Comparison of ENCODE assay signal across 9 cellular contexts in the genomic region with DNA sequence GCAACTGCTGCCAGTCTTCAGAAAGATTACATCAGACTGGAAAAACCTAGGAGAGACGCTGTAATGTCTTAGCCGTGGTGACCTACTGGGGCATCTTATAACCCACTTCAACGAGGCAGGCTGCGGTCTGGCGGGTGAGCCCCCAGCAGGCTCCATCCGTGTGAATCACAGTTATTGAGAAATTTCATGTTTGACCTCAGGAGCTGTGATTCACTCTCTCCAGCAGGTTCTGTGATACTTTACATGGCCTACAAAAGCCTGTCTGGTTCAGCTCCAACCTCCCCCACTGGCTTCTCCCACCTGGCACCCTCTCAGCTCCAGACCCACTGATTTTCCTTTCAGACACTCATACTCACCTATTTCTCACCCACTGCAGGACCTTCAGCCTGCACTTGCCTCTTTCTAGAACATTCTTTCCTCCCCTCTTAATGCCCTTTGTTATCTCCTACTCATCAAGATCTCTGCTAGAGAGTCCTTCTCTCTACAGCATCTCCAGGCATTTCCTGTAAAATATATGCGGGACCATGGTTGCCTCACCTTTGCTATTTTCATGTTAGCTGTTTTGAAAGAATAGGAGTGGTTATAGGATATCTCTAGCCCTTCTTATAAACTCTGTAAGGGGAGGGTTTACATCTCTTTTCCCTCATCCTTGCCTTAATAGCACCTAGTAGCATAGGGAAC.
DNase-seq lines count a peak whose midpoint lies in the region; ATAC-seq and TF ChIP-seq lines count a peak whose summit lies in the region.
"Had no signal": no experiment of that assay in that cellular context is flagged by ENCODE, and none has a peak within 500 bp of the region (broad histone marks: within the 10 kb centered on the region; RNA-seq: fewer than 3 reads in every experiment).

No MANE protein-coding gene starts in this region.

- peaks cover 3% of the 10 kb centered on the region; the same call in 1 of the 2 replicates for H3K9me2 ChIP-seq in GM23338 (ENCODE audit: insufficient read depth)

- H3K9me3 Mint-ChIP-seq in GM23338: peaks cover 9% of the 10 kb centered on the region; the same call in 2 of the 3 replicates
- peaks cover 2 to 11% of the 10 kb centered on the region in 2 donors for H3K9me3 Mint-ChIP-seq in effector memory CD8-positive, alpha-beta T cell

- H3K27me3 Mint-ChIP-seq in GM23338 (ENCODE audit: insufficient read depth, low read depth, poor library complexity): peaks cover 3% of the 10 kb centered on the region
- no peaks in the 10 kb centered on the region for H3K27me3 Mint-ChIP-seq in effector memory CD8-positive, alpha-beta T cell

- no peak overlapping the region for H3K27ac ChIP-seq in GM23338 (ENCODE audit: low read depth)

- H3K4me1 ChIP-seq in GM23338 (ENCODE audit: insufficient read depth): no peaks in the 10 kb centered on the region

- H3K4me1 Mint-ChIP-seq in GM23338: peaks cover 3% of the 10 kb centered on the region; the same call in 1 of the 3 replicates
- H3K4me1 Mint-ChIP-seq in effector memory CD8-positive, alpha-beta T cell (ENCODE audit: low read depth in 2 of 2): peaks cover 31 to 37% of the 10 kb centered on the region in 2 donors
- H3K4me1 Mint-ChIP-seq: memory B cell had no signal

- no peak for ATAC-seq in GM23338
- peak; percentile 82 for ATAC-seq in effector memory CD8-positive, alpha-beta T cell (replicated peaks)
- no peak for ATAC-seq in GM19467 (IDR thresholded peaks at IDR 0.05; ENCODE audit: unreplicated experiment)
- ATAC-seq in GM19328 (IDR thresholded peaks at IDR 0.05; ENCODE audit: unreplicated experiment): no peak
- ATAC-seq in HG03045 (IDR thresholded peaks at IDR 0.05; ENCODE audit: unreplicated experiment): no peak

- H3K79me2 ChIP-seq in GM23338 (replicated peaks; ENCODE audit: insufficient read depth): no peaks in the 10 kb centered on the region

- peak overlapping the region; percentile 28; the same call in 1 of the 2 replicates for H2AFZ ChIP-seq in GM23338

- H3K27me3 ChIP-seq in GM23338 (ENCODE audit: insufficient read depth): no peaks in the 10 kb centered on the region

- TF ChIP-seq CTCF in GM23338 (conservative IDR thresholded peaks at IDR 0.05; ENCODE audit: low read depth in 2 of 2): no peak

- H3K36me3 ChIP-seq in GM23338 (ENCODE audit: insufficient read depth): no peaks in the 10 kb centered on the region

- H3K27ac Mint-ChIP-seq in GM23338: no peak overlapping the region; the same call in 1 of the 2 replicates
- H3K27ac Mint-ChIP-seq in effector memory CD8-positive, alpha-beta T cell: peak overlapping the region; percentile 93
- H3K27ac Mint-ChIP-seq: memory B cell had no signal

- DNase-seq in GM23338 (ENCODE audit: low spot score): no peak
- peak; percentile 1 for DNase-seq in RKO (ENCODE audit: low spot score)
- peak in 2 of 3 experiments; percentile 55 for DNase-seq in effector memory CD8-positive, alpha-beta T cell
- peak; percentile 26 to 41 for DNase-seq in stimulated activated CD4-positive, alpha-beta T cell treated with anti-CD3 and anti-CD28 coated beads, Interleukin-2, amount 100 ng/mL, for 24 hours
- DNase-seq: effector CD8-positive, alpha-beta T cell had no signal

- no peak overlapping the region for H3K4me2 ChIP-seq in GM23338

- H4K20me1 ChIP-seq in GM23338 (replicated peaks; ENCODE audit: insufficient read depth): no peaks in the 10 kb centered on the region

- no peaks in the 10 kb centered on the region for H3F3A ChIP-seq in GM23338 (replicated peaks; ENCODE audit: low read depth)

- H3K36me3 Mint-ChIP-seq in GM23338 (ENCODE audit: low read depth): no peaks in the 10 kb centered on the region; the same call in 2 of the 3 replicates
- peaks cover 2% of the 10 kb centered on the region for H3K36me3 Mint-ChIP-seq in effector memory CD8-positive, alpha-beta T cell (ENCODE audit: insufficient read depth)
- H3K36me3 Mint-ChIP-seq: memory B cell had no signal

- no peak overlapping the region for H3K4me3 ChIP-seq in GM23338

- no peak overlapping the region for H3K4me3 Mint-ChIP-seq in GM23338
- peak overlapping the region; percentile 3 for H3K4me3 Mint-ChIP-seq in effector memory CD8-positive, alpha-beta T cell
- H3K4me3 Mint-ChIP-seq: memory B cell had no signal

TF ChIP-seq in GM23338, 12 proteins besides CTCF, POLR2A, EP300 and RAD21:
- TF ChIP-seq, protein P1, sequence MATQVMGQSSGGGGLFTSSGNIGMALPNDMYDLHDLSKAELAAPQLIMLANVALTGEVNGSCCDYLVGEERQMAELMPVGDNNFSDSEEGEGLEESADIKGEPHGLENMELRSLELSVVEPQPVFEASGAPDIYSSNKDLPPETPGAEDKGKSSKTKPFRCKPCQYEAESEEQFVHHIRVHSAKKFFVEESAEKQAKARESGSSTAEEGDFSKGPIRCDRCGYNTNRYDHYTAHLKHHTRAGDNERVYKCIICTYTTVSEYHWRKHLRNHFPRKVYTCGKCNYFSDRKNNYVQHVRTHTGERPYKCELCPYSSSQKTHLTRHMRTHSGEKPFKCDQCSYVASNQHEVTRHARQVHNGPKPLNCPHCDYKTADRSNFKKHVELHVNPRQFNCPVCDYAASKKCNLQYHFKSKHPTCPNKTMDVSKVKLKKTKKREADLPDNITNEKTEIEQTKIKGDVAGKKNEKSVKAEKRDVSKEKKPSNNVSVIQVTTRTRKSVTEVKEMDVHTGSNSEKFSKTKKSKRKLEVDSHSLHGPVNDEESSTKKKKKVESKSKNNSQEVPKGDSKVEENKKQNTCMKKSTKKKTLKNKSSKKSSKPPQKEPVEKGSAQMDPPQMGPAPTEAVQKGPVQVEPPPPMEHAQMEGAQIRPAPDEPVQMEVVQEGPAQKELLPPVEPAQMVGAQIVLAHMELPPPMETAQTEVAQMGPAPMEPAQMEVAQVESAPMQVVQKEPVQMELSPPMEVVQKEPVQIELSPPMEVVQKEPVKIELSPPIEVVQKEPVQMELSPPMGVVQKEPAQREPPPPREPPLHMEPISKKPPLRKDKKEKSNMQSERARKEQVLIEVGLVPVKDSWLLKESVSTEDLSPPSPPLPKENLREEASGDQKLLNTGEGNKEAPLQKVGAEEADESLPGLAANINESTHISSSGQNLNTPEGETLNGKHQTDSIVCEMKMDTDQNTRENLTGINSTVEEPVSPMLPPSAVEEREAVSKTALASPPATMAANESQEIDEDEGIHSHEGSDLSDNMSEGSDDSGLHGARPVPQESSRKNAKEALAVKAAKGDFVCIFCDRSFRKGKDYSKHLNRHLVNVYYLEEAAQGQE (IDR thresholded peaks at IDR 0.05; ENCODE audit: unreplicated experiment): no peak
- TF ChIP-seq STAT1 (IDR thresholded peaks at IDR 0.05; ENCODE audit: unreplicated experiment) (no peak), EZH2 (IDR thresholded peaks at IDR 0.05; ENCODE audit: low read depth, unreplicated experiment) (no peak), JUNB (IDR thresholded peaks at IDR 0.05; ENCODE audit: unreplicated experiment) (no peak), EZH2phosphoT487 (IDR thresholded peaks at IDR 0.05; ENCODE audit: unreplicated experiment) (no peak), ZNF331 (CRISPR knock-in tag; IDR thresholded peaks at IDR 0.05; ENCODE audit: low read depth) (no peak), POLR2AphosphoS5 (IDR thresholded peaks at IDR 0.05; ENCODE audit: low read depth) (no peak)
- TF ChIP-seq, protein P2, sequence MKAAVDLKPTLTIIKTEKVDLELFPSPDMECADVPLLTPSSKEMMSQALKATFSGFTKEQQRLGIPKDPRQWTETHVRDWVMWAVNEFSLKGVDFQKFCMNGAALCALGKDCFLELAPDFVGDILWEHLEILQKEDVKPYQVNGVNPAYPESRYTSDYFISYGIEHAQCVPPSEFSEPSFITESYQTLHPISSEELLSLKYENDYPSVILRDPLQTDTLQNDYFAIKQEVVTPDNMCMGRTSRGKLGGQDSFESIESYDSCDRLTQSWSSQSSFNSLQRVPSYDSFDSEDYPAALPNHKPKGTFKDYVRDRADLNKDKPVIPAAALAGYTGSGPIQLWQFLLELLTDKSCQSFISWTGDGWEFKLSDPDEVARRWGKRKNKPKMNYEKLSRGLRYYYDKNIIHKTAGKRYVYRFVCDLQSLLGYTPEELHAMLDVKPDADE (IDR thresholded peaks at IDR 0.05): no peak
